In the genomic region with DNA sequence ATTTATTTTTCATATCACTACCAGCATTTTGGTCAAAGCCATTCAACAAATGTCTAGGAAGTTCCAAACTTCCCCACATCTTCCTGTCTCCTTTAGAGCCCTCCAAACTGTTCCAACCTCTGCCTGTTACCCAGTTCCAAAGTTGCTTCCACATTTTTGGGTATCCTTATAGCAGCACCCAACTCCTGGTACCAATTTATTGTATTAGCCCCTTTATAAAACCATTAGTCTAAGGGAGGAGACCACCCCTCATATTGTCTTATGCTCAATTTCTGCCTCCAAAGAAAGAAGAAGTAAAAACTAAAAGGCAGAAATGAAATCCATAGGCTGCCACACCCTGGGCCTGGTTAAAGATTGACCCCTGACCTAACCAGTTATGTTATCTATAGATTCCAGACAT, we compare ENCODE assay signal across 17 cellular contexts. TPM values are rescaled to one million over a fixed set of nuclear protein-coding genes. Genes with fewer than 3 reads are reported as not detected.
DNase-seq lines count a peak whose midpoint lies in the region; ATAC-seq, FAIRE-seq and TF ChIP-seq lines count a peak whose summit lies in the region.
"Not testable (repeated sequence)": the region's sequence is repeated elsewhere in the genome, so short reads cannot be mapped to it uniquely, and the experiment has no call there.
"Had no signal": no experiment of that assay in that cellular context is flagged by ENCODE, and none has a peak within 500 bp of the region (broad histone marks: within the 10 kb centered on the region; RNA-seq: fewer than 3 reads in every experiment).

No MANE protein-coding gene starts in this region.

- H3K27ac ChIP-seq in HEK293 (ENCODE audit: extremely low read depth, low read depth, low read length); Karpas-422 (ENCODE audit: low read length); K562 (ENCODE audit: extremely low read depth, low read depth, low read length): not testable (repeated sequence)

- TF ChIP-seq CTCF in Caco-2 (IDR thresholded peaks at IDR 0.05; ENCODE audit: insufficient read depth in 1 of 2, low read depth in 1 of 2, low read length in 1 of 2, severe bottlenecking in 1 of 2, unreplicated experiment in 1 of 2); HEK293 (tag by site-specific recombination; IDR thresholded peaks at IDR 0.05); K562 (IDR thresholded peaks at IDR 0.05 in 2 of 3, conservative IDR thresholded peaks at IDR 0.05 in 1 of 3; ENCODE audit: insufficient read depth in 2 of 3, low read depth in 1 of 3, low read length in 3 of 3): not testable (repeated sequence)

- H3K79me2 ChIP-seq in Karpas-422 (ENCODE audit: low read length); K562 (ENCODE audit: control insufficient read depth, insufficient read depth, low read length): not testable (repeated sequence)

- H3K9me3 Mint-ChIP-seq in Caco-2 (ENCODE audit: unreplicated experiment) = not testable (repeated sequence)
- H3K9me3 Mint-ChIP-seq in dendritic cell treated with granulocyte-macrophage colony-stimulating factor and Interleukin-4, amounts not matched to agents 40 ng/mL and 50 ng/mL, for 4 days = peaks cover 19% of the 10 kb centered on the region

- CTCF ChIA-PET in Caco-2 (lab: Charles Lee); K562 (lab: Yijun Ruan, JAX; ENCODE audit: low intra/inter-chr PET ratio): not testable (repeated sequence)
- CTCF ChIA-PET in HEK293 (lab: Yijun Ruan, JAX) = interaction anchor here (1.1 kb wide), 1 partner anchor 38 kb away, joined by 5 read pairs; no protein-coding TSS in a partner anchor

- POLR2A ChIA-PET in Caco-2 (lab: Charles Lee); HEK293 (lab: Yijun Ruan, JAX): not testable (repeated sequence)
- POLR2A ChIA-PET in K562 (lab: Yijun Ruan, JAX) = interaction anchor here (0.6 kb wide), 1 partner anchor 44 kb away, joined by 4 read pairs; a partner anchor contains a TSS

- H3K9ac ChIP-seq in Karpas-422 (ENCODE audit: low read length); K562 (ENCODE audit: insufficient read depth in 1 of 2, low read depth in 2 of 2, low read length in 2 of 2): not testable (repeated sequence)

- H3K4me3 ChIP-seq in Caco-2 (ENCODE audit: low read depth, low read length); HEK293 (ENCODE audit: low read depth, low read length); Karpas-422 (ENCODE audit: low read length); K562: not testable (repeated sequence)

- not testable (repeated sequence) for TF ChIP-seq POLR2A in K562 (conservative IDR thresholded peaks at IDR 0.05)

- not testable (repeated sequence) for DNase-seq in Caco-2; Karpas-422; K562 (ENCODE audit: extremely low read depth in 1 of 4, low spot score in 3 of 4)

- not testable (repeated sequence) for BruUV-seq in Caco-2 (replicated peaks; lab: Mats Ljungman, UMichigan); K562 (replicated peaks; lab: Mats Ljungman, UMichigan)

- intact Hi-C loops in Caco-2 (cut with micrococcal nuclease; ENCODE audit: unreplicated experiment); K562 (cut with micrococcal nuclease); dendritic cell treated with granulocyte-macrophage colony-stimulating factor and Interleukin-4, amounts not matched to agents 40 ng/mL and 50 ng/mL, for 4 days (cut with micrococcal nuclease): not testable (repeated sequence)

- not testable (repeated sequence) for H3K36me3 Mint-ChIP-seq in Caco-2 (ENCODE audit: insufficient read depth, unreplicated experiment); dendritic cell treated with granulocyte-macrophage colony-stimulating factor and Interleukin-4, amounts not matched to agents 40 ng/mL and 50 ng/mL, for 4 days (ENCODE audit: low read depth)

- H2AFZ ChIP-seq in Karpas-422 (ENCODE audit: low read length); K562 (ENCODE audit: low read depth, low read length): not testable (repeated sequence)

- H3K9me1 ChIP-seq in K562 (ENCODE audit: control insufficient read depth, insufficient read depth, low read length) = not testable (repeated sequence)

- H3K27me3 ChIP-seq in Caco-2 (replicated peaks; ENCODE audit: control insufficient read depth, insufficient read depth, low read length); Karpas-422 (ENCODE audit: low read length); K562 (ENCODE audit: control insufficient read depth in 2 of 2, insufficient read depth in 2 of 2, low read length in 2 of 2): not testable (repeated sequence)

- H3K36me3 ChIP-seq in Caco-2 (ENCODE audit: control insufficient read depth, insufficient read depth, low read length); HEK293 (ENCODE audit: control insufficient read depth in 2 of 2, insufficient read depth in 1 of 2, low read length in 2 of 2); Karpas-422 (ENCODE audit: insufficient read depth, low read length); K562 (ENCODE audit: control insufficient read depth, insufficient read depth, low read length): not testable (repeated sequence)

- not testable (repeated sequence) for H3K4me3 Mint-ChIP-seq in Caco-2 (ENCODE audit: unreplicated experiment); dendritic cell treated with granulocyte-macrophage colony-stimulating factor and Interleukin-4, amounts not matched to agents 40 ng/mL and 50 ng/mL, for 4 days

- not testable (repeated sequence) for H3K27me3 Mint-ChIP-seq in Caco-2 (ENCODE audit: insufficient read depth, unreplicated experiment); dendritic cell treated with granulocyte-macrophage colony-stimulating factor and Interleukin-4, amounts not matched to agents 40 ng/mL and 50 ng/mL, for 4 days

- not testable (repeated sequence) for H3K4me1 ChIP-seq in Caco-2; HEK293 (ENCODE audit: control insufficient read depth, insufficient read depth, low read length); K562 (replicated peaks in 1 of 2; ENCODE audit: control insufficient read depth in 2 of 2, insufficient read depth in 2 of 2, low read length in 2 of 2)
- peaks cover 13% of the 10 kb centered on the region for H3K4me1 ChIP-seq in Karpas-422 (ENCODE audit: low read length)

- not testable (repeated sequence) for FAIRE-seq in K562 (lab: Jason Lieb, UNC)

- not testable (repeated sequence) for H3K9me2 ChIP-seq in Karpas-422 (replicated peaks; ENCODE audit: insufficient read depth, low read length)

- H3K27ac Mint-ChIP-seq in Caco-2 (ENCODE audit: unreplicated experiment) = peak overlapping the region; percentile 17
- peak overlapping the region; percentile 56 for H3K27ac Mint-ChIP-seq in dendritic cell treated with granulocyte-macrophage colony-stimulating factor and Interleukin-4, amounts not matched to agents 40 ng/mL and 50 ng/mL, for 4 days

- not testable (repeated sequence) for H3K9me3 ChIP-seq in Caco-2; HEK293 (ENCODE audit: control insufficient read depth, insufficient read depth, low read depth, low read length); Karpas-422 (ENCODE audit: low read length); K562 (replicated peaks; ENCODE audit: control insufficient read depth, insufficient read depth, low read depth, low read length)

- in situ Hi-C loops in K562 (cut with MboI) = not testable (repeated sequence)

- ATAC-seq in K562 = not testable (repeated sequence)

- peaks cover 21% of the 10 kb centered on the region for H3K4me1 Mint-ChIP-seq in Caco-2 (ENCODE audit: low read depth, unreplicated experiment)
- H3K4me1 Mint-ChIP-seq in dendritic cell treated with granulocyte-macrophage colony-stimulating factor and Interleukin-4, amounts not matched to agents 40 ng/mL and 50 ng/mL, for 4 days (ENCODE audit: low read depth) = peaks cover 22% of the 10 kb centered on the region

- TF ChIP-seq RAD21 in K562 (CRISPR knock-in tag; conservative IDR thresholded peaks at IDR 0.05 in 1 of 2, IDR thresholded peaks at IDR 0.05 in 1 of 2) = not testable (repeated sequence)

- not testable (repeated sequence) for H4K20me1 ChIP-seq in Karpas-422 (ENCODE audit: insufficient read depth, low read depth, low read length); K562 (replicated peaks; ENCODE audit: control insufficient read depth, insufficient read depth, low read length)

- H3K4me2 ChIP-seq in Karpas-422 (ENCODE audit: low read depth, low read length, poor library complexity, severe bottlenecking) = peak overlapping the region; percentile 23
- not testable (repeated sequence) for H3K4me2 ChIP-seq in K562 (ENCODE audit: insufficient read depth, low read length)

- not testable (repeated sequence) for TF ChIP-seq EP300 in K562 (IDR thresholded peaks at IDR 0.05; ENCODE audit: low read length)

RNA-seq across cellular contexts. Expression of a gene that starts 18.1 kb away (rescaled TPM):
- total RNA-seq in Caco-2 (2022) (19.5 and 24.1 TPM in 2 replicates), K562 (2014; rRNA removed) (0.54 and 0.61 TPM in 2 replicates), K562 (2014; rRNA removed; fragmentation: Illumina TruSeq; extraction: Trizol) (not detected in 2 replicates), K562 (2015; rRNA removed; fragmentation: Illumina TruSeq; extraction: Trizol) (not detected in 2 replicates), K562 (2021) (0.36 and 0.55 TPM in 2 replicates)
- not detected in 2 replicates for total RNA-seq in Karpas-422 (2014; rRNA removed; shearing (Covaris generic); ENCODE audit: low replicate concordance)
- not detected in 2 replicates for total RNA-seq in K562 (2011; cell fraction: chromatin; rRNA removed; ENCODE audit: low replicate concordance)
- total RNA-seq in K562 (2011; cell fraction: nucleolus; rRNA removed) = not detected in 2 replicates
- total RNA-seq in K562 (2011; cell fraction: nucleoplasm; rRNA removed) = not detected in 2 replicates
- polyA plus RNA-seq in K562 (2011; rRNA removed) (0.16 TPM in 1 of 2 replicates, not detected in the other), K562 (2014; fragmentation: Illumina TruSeq; extraction: Trizol) (not detected in 2 replicates), K562 (2014; fragmentation: Nextera tagmentation; extraction: Ambion mirVana) (not detected), K562 (2014; rRNA removed) (0.07 and 0.85 TPM in 2 replicates)
- 0.04 and 0.39 TPM in 2 replicates for polyA plus RNA-seq in K562 (2011; cell fraction: cytosol; rRNA removed)
- polyA plus RNA-seq in K562 (2011; cell fraction: nucleus; rRNA removed) = 0.63 TPM in 1 of 2 replicates, not detected in the other
- polyA plus RNA-seq in K562 (2012) = 0.29 and 0.40 TPM in 2 replicates
- 1.2 TPM in 1 of 2 replicates, not detected in the other for polyA minus RNA-seq in K562 (2011; rRNA and poly(A)+ RNA removed)
- polyA minus RNA-seq in K562 (2011; cell fraction: cytosol; rRNA and poly(A)+ RNA removed) = not detected in 2 replicates
- not detected in 2 replicates for polyA minus RNA-seq in K562 (2011; cell fraction: nucleus; rRNA and poly(A)+ RNA removed)
- total RNA-seq: B cell had no signal
- polyA plus RNA-seq: AG04450, BJ, CD14-positive monocyte had no signal

RNA-seq across cellular contexts. Expression of a gene that starts 27.2 kb away (rescaled TPM):
- not detected in 2 replicates for total RNA-seq in Caco-2 (2022)
- not detected in 2 replicates for total RNA-seq in Karpas-422 (2014; rRNA removed; shearing (Covaris generic); ENCODE audit: low replicate concordance)
- total RNA-seq in K562 (2011; cell fraction: chromatin; rRNA removed; ENCODE audit: low replicate concordance) = 0.79 and 2.3 TPM in 2 replicates
- total RNA-seq in K562 (2011; cell fraction: nucleolus; rRNA removed) = 0.83 and 1.8 TPM in 2 replicates
- total RNA-seq in K562 (2011; cell fraction: nucleoplasm; rRNA removed) = 0.84 and 0.95 TPM in 2 replicates
- not detected in 2 replicates for total RNA-seq in K562 (2014; rRNA removed)
- total RNA-seq in K562 (2014; rRNA removed; fragmentation: Illumina TruSeq; extraction: Trizol) = not detected in 2 replicates
- total RNA-seq in K562 (2015; rRNA removed; fragmentation: Illumina TruSeq; extraction: Trizol) = not detected in 2 replicates
- total RNA-seq in K562 (2021) = not detected in 2 replicates
- polyA plus RNA-seq in K562 (2011; rRNA removed) = 0.07 and 0.11 TPM in 2 replicates
- polyA plus RNA-seq in K562 (2011; cell fraction: cytosol; rRNA removed) = 0.39 TPM in 1 of 2 replicates, not detected in the other
- polyA plus RNA-seq in K562 (2011; cell fraction: nucleus; rRNA removed) = 0.34 and 0.77 TPM in 2 replicates
- polyA plus RNA-seq in K562 (2012) = 0.42 TPM in 1 of 2 replicates, not detected in the other
- polyA plus RNA-seq in K562 (2014; fragmentation: Illumina TruSeq; extraction: Trizol) = not detected in 2 replicates
- polyA plus RNA-seq in K562 (2014; fragmentation: Nextera tagmentation; extraction: Ambion mirVana) = not detected
- 0.12 TPM in 1 of 2 replicates, not detected in the other for polyA plus RNA-seq in K562 (2014; rRNA removed)
- not detected in 2 replicates for polyA minus RNA-seq in K562 (2011; rRNA and poly(A)+ RNA removed)
- polyA minus RNA-seq in K562 (2011; cell fraction: cytosol; rRNA and poly(A)+ RNA removed) = not detected in 2 replicates
- polyA minus RNA-seq in K562 (2011; cell fraction: nucleus; rRNA and poly(A)+ RNA removed) = 0.33 TPM in 1 of 2 replicates, not detected in the other
- total RNA-seq: A172; A673; B cell; CD4-positive, alpha-beta memory T cell; CD4-positive, alpha-beta T cell; CD4-positive, CD25-positive, alpha-beta regulatory T cell; CD8-positive, alpha-beta T cell; Daoy had no signal
- polyA plus RNA-seq: AG04450; BJ; CD14-positive monocyte; CD4-positive, alpha-beta memory T cell; CD4-positive, CD25-positive, alpha-beta regulatory T cell; CD8-positive, alpha-beta memory T cell had no signal

RNA-seq across cellular contexts. Expression of a gene that starts 44.1 kb away (rescaled TPM):
- total RNA-seq in Caco-2 (2022) = 82.5 and 90.6 TPM in 2 replicates
- 84.5 and 108 TPM in 2 replicates for total RNA-seq in Karpas-422 (2014; rRNA removed; shearing (Covaris generic); ENCODE audit: low replicate concordance)
- total RNA-seq in K562 (2011; cell fraction: chromatin; rRNA removed; ENCODE audit: low replicate concordance) = 26.5 and 78.9 TPM in 2 replicates
- 91.7 and 100 TPM in 2 replicates for total RNA-seq in K562 (2011; cell fraction: nucleolus; rRNA removed)
- 70.7 and 84.2 TPM in 2 replicates for total RNA-seq in K562 (2011; cell fraction: nucleoplasm; rRNA removed)
- 122 and 171 TPM in 2 replicates for total RNA-seq in K562 (2014; rRNA removed)
- total RNA-seq in K562 (2014; rRNA removed; fragmentation: Illumina TruSeq; extraction: Trizol) = 45.7 and 66.0 TPM in 2 replicates
- total RNA-seq in K562 (2015; rRNA removed; fragmentation: Illumina TruSeq; extraction: Trizol) = 94.8 and 95.4 TPM in 2 replicates
- 156 and 158 TPM in 2 replicates for total RNA-seq in K562 (2021)
- 115 and 134 TPM in 2 replicates for polyA plus RNA-seq in K562 (2011; rRNA removed)
- polyA plus RNA-seq in K562 (2011; cell fraction: cytosol; rRNA removed) = 212 and 458 TPM in 2 replicates
- polyA plus RNA-seq in K562 (2011; cell fraction: nucleus; rRNA removed) = 115 and 134 TPM in 2 replicates
- 154 and 205 TPM in 2 replicates for polyA plus RNA-seq in K562 (2012)
- polyA plus RNA-seq in K562 (2014; fragmentation: Illumina TruSeq; extraction: Trizol) = 140 and 176 TPM in 2 replicates
- polyA plus RNA-seq in K562 (2014; fragmentation: Nextera tagmentation; extraction: Ambion mirVana) = 10 to 100 TPM in 1 of 2 experiments, 1 to 10 TPM in 1; 9.9 to 69.0 TPM
- polyA plus RNA-seq in K562 (2014; rRNA removed) = 176 and 184 TPM in 2 replicates
- 23.1 and 34.0 TPM in 2 replicates for polyA minus RNA-seq in K562 (2011; rRNA and poly(A)+ RNA removed)
- 48.4 and 49.6 TPM in 2 replicates for polyA minus RNA-seq in K562 (2011; cell fraction: cytosol; rRNA and poly(A)+ RNA removed)
- polyA minus RNA-seq in K562 (2011; cell fraction: nucleus; rRNA and poly(A)+ RNA removed) = 19.5 and 26.3 TPM in 2 replicates

RNA-seq across cellular contexts. Expression of a gene that starts 44.2 kb away (rescaled TPM):
- 111 and 114 TPM in 2 replicates for total RNA-seq in Caco-2 (2022)
- 40.3 and 78.0 TPM in 2 replicates for total RNA-seq in Karpas-422 (2014; rRNA removed; shearing (Covaris generic); ENCODE audit: low replicate concordance)
- total RNA-seq in K562 (2011; cell fraction: chromatin; rRNA removed; ENCODE audit: low replicate concordance) = 76.7 and 135 TPM in 2 replicates
- 111 and 112 TPM in 2 replicates for total RNA-seq in K562 (2011; cell fraction: nucleolus; rRNA removed)
- total RNA-seq in K562 (2011; cell fraction: nucleoplasm; rRNA removed) = 85.1 and 93.2 TPM in 2 replicates
- 255 and 262 TPM in 2 replicates for total RNA-seq in K562 (2014; rRNA removed)
- 64.7 and 75.4 TPM in 2 replicates for total RNA-seq in K562 (2014; rRNA removed; fragmentation: Illumina TruSeq; extraction: Trizol)
- 112 and 113 TPM in 2 replicates for total RNA-seq in K562 (2015; rRNA removed; fragmentation: Illumina TruSeq; extraction: Trizol)
- 182 and 197 TPM in 2 replicates for total RNA-seq in K562 (2021)
- polyA plus RNA-seq in K562 (2011; rRNA removed) = 72.8 and 81.5 TPM in 2 replicates
- polyA plus RNA-seq in K562 (2011; cell fraction: cytosol; rRNA removed) = 93.1 and 155 TPM in 2 replicates
- polyA plus RNA-seq in K562 (2011; cell fraction: nucleus; rRNA removed) = 195 and 239 TPM in 2 replicates
- 178 and 226 TPM in 2 replicates for polyA plus RNA-seq in K562 (2012)
- 227 and 228 TPM in 2 replicates for polyA plus RNA-seq in K562 (2014; fragmentation: Illumina TruSeq; extraction: Trizol)
- 10 to 100 TPM; 41.3 to 77.0 TPM for polyA plus RNA-seq in K562 (2014; fragmentation: Nextera tagmentation; extraction: Ambion mirVana)
- polyA plus RNA-seq in K562 (2014; rRNA removed) = 172 and 186 TPM in 2 replicates
- polyA minus RNA-seq in K562 (2011; rRNA and poly(A)+ RNA removed) = 50.6 and 77.1 TPM in 2 replicates
- polyA minus RNA-seq in K562 (2011; cell fraction: cytosol; rRNA and poly(A)+ RNA removed) = 89.3 and 96.8 TPM in 2 replicates
- 30.7 and 37.7 TPM in 2 replicates for polyA minus RNA-seq in K562 (2011; cell fraction: nucleus; rRNA and poly(A)+ RNA removed)

RNA-seq across cellular contexts. Expression of a gene that starts 51.6 kb away (rescaled TPM):
- total RNA-seq in Caco-2 (2022) (99.6 and 110 TPM in 2 replicates), K562 (2014; rRNA removed) (60.0 and 71.2 TPM in 2 replicates), K562 (2014; rRNA removed; fragmentation: Illumina TruSeq; extraction: Trizol) (59.0 and 66.5 TPM in 2 replicates), K562 (2015; rRNA removed; fragmentation: Illumina TruSeq; extraction: Trizol) (48.9 and 52.3 TPM in 2 replicates), K562 (2021) (83.1 and 91.8 TPM in 2 replicates)
- 25.1 and 38.7 TPM in 2 replicates for total RNA-seq in Karpas-422 (2014; rRNA removed; shearing (Covaris generic); ENCODE audit: low replicate concordance)
- 513 and 751 TPM in 2 replicates for total RNA-seq in K562 (2011; cell fraction: chromatin; rRNA removed; ENCODE audit: low replicate concordance)
- total RNA-seq in K562 (2011; cell fraction: nucleolus; rRNA removed) = 276 and 285 TPM in 2 replicates
- total RNA-seq in K562 (2011; cell fraction: nucleoplasm; rRNA removed) = 301 and 344 TPM in 2 replicates
- polyA plus RNA-seq in K562 (2011; rRNA removed) (85.5 and 150 TPM in 2 replicates), K562 (2014; fragmentation: Illumina TruSeq; extraction: Trizol) (69.1 and 86.3 TPM in 2 replicates), K562 (2014; fragmentation: Nextera tagmentation; extraction: Ambion mirVana) (10 to 100 TPM; 29.9 to 31.4 TPM), K562 (2014; rRNA removed) (86.0 and 101 TPM in 2 replicates)
- 63.6 and 65.5 TPM in 2 replicates for polyA plus RNA-seq in K562 (2011; cell fraction: cytosol; rRNA removed)
- 776 and 956 TPM in 2 replicates for polyA plus RNA-seq in K562 (2011; cell fraction: nucleus; rRNA removed)
- polyA plus RNA-seq in K562 (2012) = 67.3 and 134 TPM in 2 replicates
- polyA minus RNA-seq in K562 (2011; rRNA and poly(A)+ RNA removed) = 49.8 and 78.8 TPM in 2 replicates
- polyA minus RNA-seq in K562 (2011; cell fraction: cytosol; rRNA and poly(A)+ RNA removed) = 37.1 and 39.1 TPM in 2 replicates
- 85.1 and 160 TPM in 2 replicates for polyA minus RNA-seq in K562 (2011; cell fraction: nucleus; rRNA and poly(A)+ RNA removed)

Comparison
In these comparisons a context has a peak if more than half of its experiments do, and no peak if none do; other contexts are left out.
1. RNA of a gene that starts 18.1 kb away (total RNA-seq): 19.5 to 24.1 TPM in Caco-2; 0.36 to 0.61 TPM in K562 and not detected in Karpas-422; every median in the first group is over 10 times any median in the second.